Comparison of ENCODE assay signal across 1 cellular context in genomic region chr13:20686863-20687579, GRCh38.
TF ChIP-seq lines count a peak whose summit lies in the region.

No MANE protein-coding gene starts in this region.

TF ChIP-seq in HepG2, 621 proteins besides CTCF, POLR2A, EP300 and RAD21 (continued from another document):
- no peak for TF ChIP-seq ZNF646 (CRISPR knock-in tag; IDR thresholded peaks at IDR 0.05)
- TF ChIP-seq, protein P1, sequence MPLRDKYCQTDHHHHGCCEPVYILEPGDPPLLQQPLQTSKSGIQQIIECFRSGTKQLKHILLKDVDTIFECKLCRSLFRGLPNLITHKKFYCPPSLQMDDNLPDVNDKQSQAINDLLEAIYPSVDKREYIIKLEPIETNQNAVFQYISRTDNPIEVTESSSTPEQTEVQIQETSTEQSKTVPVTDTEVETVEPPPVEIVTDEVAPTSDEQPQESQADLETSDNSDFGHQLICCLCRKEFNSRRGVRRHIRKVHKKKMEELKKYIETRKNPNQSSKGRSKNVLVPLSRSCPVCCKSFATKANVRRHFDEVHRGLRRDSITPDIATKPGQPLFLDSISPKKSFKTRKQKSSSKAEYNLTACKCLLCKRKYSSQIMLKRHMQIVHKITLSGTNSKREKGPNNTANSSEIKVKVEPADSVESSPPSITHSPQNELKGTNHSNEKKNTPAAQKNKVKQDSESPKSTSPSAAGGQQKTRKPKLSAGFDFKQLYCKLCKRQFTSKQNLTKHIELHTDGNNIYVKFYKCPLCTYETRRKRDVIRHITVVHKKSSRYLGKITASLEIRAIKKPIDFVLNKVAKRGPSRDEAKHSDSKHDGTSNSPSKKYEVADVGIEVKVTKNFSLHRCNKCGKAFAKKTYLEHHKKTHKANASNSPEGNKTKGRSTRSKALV (CRISPR knock-in tag; IDR thresholded peaks at IDR 0.05) = no peak
- TF ChIP-seq ZNF382 (CRISPR knock-in tag; IDR thresholded peaks at IDR 0.05; ENCODE audit: borderline replicate concordance) = no peak
- TF ChIP-seq ZNF567 (CRISPR knock-in tag; IDR thresholded peaks at IDR 0.05; ENCODE audit: borderline replicate concordance) = no peak
- no peak for TF ChIP-seq LCORL (IDR thresholded peaks at IDR 0.05)
- TF ChIP-seq LCORL (CRISPR knock-in tag; IDR thresholded peaks at IDR 0.05) = no peak
- TF ChIP-seq MLLT10 (CRISPR knock-in tag; IDR thresholded peaks at IDR 0.05) = no peak
- no peak for TF ChIP-seq ZNF468 (CRISPR knock-in tag; IDR thresholded peaks at IDR 0.05)
- TF ChIP-seq HDAC1 (CRISPR knock-in tag; IDR thresholded peaks at IDR 0.05) = no peak
- no peak for TF ChIP-seq ZNF101 (CRISPR knock-in tag; IDR thresholded peaks at IDR 0.05; ENCODE audit: borderline replicate concordance, low read depth)
- TF ChIP-seq PHB2 (IDR thresholded peaks at IDR 0.05; ENCODE audit: partially characterized antibody) = no peak
